ENCODE assay signal across 9 cellular contexts in genomic region chr6:96923400-96923799, GRCh38. TPM values are rescaled to one million over a fixed set of nuclear protein-coding genes. Genes with fewer than 3 reads are reported as not detected.
A peak's percentile ranks its signal among the peaks of the same experiment; 100 is the strongest.
DNase-seq lines count a peak whose midpoint lies in the region; ATAC-seq and TF ChIP-seq lines count a peak whose summit lies in the region.
"Had no signal": no experiment of that assay in that cellular context is flagged by ENCODE, and none has a peak within 500 bp of the region (broad histone marks: within the 10 kb centered on the region; RNA-seq: fewer than 3 reads in every experiment).

No MANE protein-coding gene starts in this region.

- no peak for TF ChIP-seq EP300 in tibial nerve (IDR thresholded peaks at IDR 0.05)

- H3K4me3 Mint-ChIP-seq in activated naive CD4-positive, alpha-beta T cell treated with anti-CD3 and anti-CD28 coated beads, Interleukin-2, amount 10 ng/mL, durations not matched to agents 7 days and 5 days, result peak overlapping the region; percentile 92
- peak overlapping the region; percentile 12 for H3K4me3 Mint-ChIP-seq in activated naive CD8-positive, alpha-beta T cell treated with anti-CD3 and anti-CD28 coated beads, Interleukin-2, amount 10 ng/mL, durations not matched to agents 7 days and 5 days

- H3K9me3 Mint-ChIP-seq in activated naive CD4-positive, alpha-beta T cell treated with anti-CD3 and anti-CD28 coated beads, Interleukin-2, amount 10 ng/mL, durations not matched to agents 7 days and 5 days, result no peaks in the 10 kb centered on the region
- H3K9me3 Mint-ChIP-seq in activated naive CD4-positive, alpha-beta T cell treated with anti-CD3 and anti-CD28 coated beads, Interleukin-2, amount 50 U/mL, for 72 hours, result no peaks in the 10 kb centered on the region
- H3K9me3 Mint-ChIP-seq in activated naive CD8-positive, alpha-beta T cell treated with anti-CD3 and anti-CD28 coated beads, Interleukin-2, amount 10 ng/mL, durations not matched to agents 7 days and 5 days, result no peaks in the 10 kb centered on the region

- H3K27me3 ChIP-seq in tibial nerve, result peaks cover 0 to 2% of the 10 kb centered on the region in 2 donors

- H3K4me1 Mint-ChIP-seq in activated naive CD4-positive, alpha-beta T cell treated with anti-CD3 and anti-CD28 coated beads, Interleukin-2, amount 10 ng/mL, durations not matched to agents 7 days and 5 days, result peaks cover 37% of the 10 kb centered on the region
- peaks cover 19% of the 10 kb centered on the region for H3K4me1 Mint-ChIP-seq in activated naive CD8-positive, alpha-beta T cell treated with anti-CD3 and anti-CD28 coated beads, Interleukin-2, amount 10 ng/mL, durations not matched to agents 7 days and 5 days

- POLR2A ChIA-PET in activated naive CD8-positive, alpha-beta T cell treated with anti-CD3 and anti-CD28 coated beads, Interleukin-2, amount 10 ng/mL, durations not matched to agents 7 days and 5 days (lab: Charles Lee), result interaction anchor here (2.3 kb wide), 1 partner anchor 25 kb away, joined by 9 read pairs; the partner anchor contains the start of gene NDUFAF4

- WGBS in tibial nerve, 2 donors, result 71 to 76% methylated on average over 3 of the region's 3 CpGs

- no peaks in the 10 kb centered on the region for H3K36me3 ChIP-seq in tibial nerve

- TF ChIP-seq CTCF in tibial nerve (IDR thresholded peaks at IDR 0.05), result no peak

- peaks cover 12% of the 10 kb centered on the region for H3K27me3 Mint-ChIP-seq in activated naive CD4-positive, alpha-beta T cell treated with anti-CD3 and anti-CD28 coated beads, Interleukin-2, amount 10 ng/mL, durations not matched to agents 7 days and 5 days
- H3K27me3 Mint-ChIP-seq in activated naive CD8-positive, alpha-beta T cell treated with anti-CD3 and anti-CD28 coated beads, Interleukin-2, amount 10 ng/mL, durations not matched to agents 7 days and 5 days, result peaks cover 9% of the 10 kb centered on the region

- H3K9me3 ChIP-seq in tibial nerve, result no peaks in the 10 kb centered on the region

- no peak for DNase-seq in activated naive CD4-positive, alpha-beta T cell treated with anti-CD3 and anti-CD28 coated beads, Interleukin-2, amount 10 ng/mL, durations not matched to agents 7 days and 5 days
- DNase-seq in activated naive CD4-positive, alpha-beta T cell treated with anti-CD3 and anti-CD28 coated beads, Interleukin-2, amount 50 U/mL, for 72 hours (ENCODE audit: low spot score in 2 of 2), result no peak
- DNase-seq in activated naive CD8-positive, alpha-beta T cell treated with anti-CD3 and anti-CD28 coated beads, Interleukin-2, amount 10 ng/mL, durations not matched to agents 7 days and 5 days, result no peak
- DNase-seq in midbrain (lab: John Stamatoyannopoulos, UW), result peak; percentile 60
- DNase-seq in tibial nerve (ENCODE audit: low spot score in 2 of 2), result no peak
- no peak for DNase-seq in NCI-H748 treated with DMSO at 0.1 percent for 48 hours (lab: John Stamatoyannopoulos, UW)
- DNase-seq: NCI-H1105 had no signal

- CTCF ChIA-PET in activated naive CD4-positive, alpha-beta T cell treated with anti-CD3 and anti-CD28 coated beads, Interleukin-2, amount 10 ng/mL, durations not matched to agents 7 days and 5 days (lab: Charles Lee), result no interaction called here

- peak overlapping the region in 1 of 4 donors; percentile 56 for H3K4me3 ChIP-seq in tibial nerve

- no peak for TF ChIP-seq POLR2A in tibial nerve (IDR thresholded peaks at IDR 0.05)

- H3K36me3 Mint-ChIP-seq in activated naive CD4-positive, alpha-beta T cell treated with anti-CD3 and anti-CD28 coated beads, Interleukin-2, amount 10 ng/mL, durations not matched to agents 7 days and 5 days, result peaks cover 2% of the 10 kb centered on the region
- H3K36me3 Mint-ChIP-seq in activated naive CD4-positive, alpha-beta T cell treated with anti-CD3 and anti-CD28 coated beads, Interleukin-2, amount 50 U/mL, for 72 hours, result peaks cover 0 to 4% of the 10 kb centered on the region in 2 donors
- H3K36me3 Mint-ChIP-seq in activated naive CD8-positive, alpha-beta T cell treated with anti-CD3 and anti-CD28 coated beads, Interleukin-2, amount 10 ng/mL, durations not matched to agents 7 days and 5 days, result no peaks in the 10 kb centered on the region

- H3K27ac ChIP-seq in tibial nerve, result peak overlapping the region; percentile 80 to 86 (median 84)

- H3K4me1 ChIP-seq in tibial nerve, result peaks cover 0 to 16% (median 3%) of the 10 kb centered on the region in 4 donors

- peak overlapping the region; percentile 89 for H3K27ac Mint-ChIP-seq in activated naive CD4-positive, alpha-beta T cell treated with anti-CD3 and anti-CD28 coated beads, Interleukin-2, amount 10 ng/mL, durations not matched to agents 7 days and 5 days
- peak overlapping the region in 1 of 2 donors; percentile 88 for H3K27ac Mint-ChIP-seq in activated naive CD4-positive, alpha-beta T cell treated with anti-CD3 and anti-CD28 coated beads, Interleukin-2, amount 50 U/mL, for 72 hours
- peak overlapping the region; percentile 21 for H3K27ac Mint-ChIP-seq in activated naive CD8-positive, alpha-beta T cell treated with anti-CD3 and anti-CD28 coated beads, Interleukin-2, amount 10 ng/mL, durations not matched to agents 7 days and 5 days

- ATAC-seq in activated naive CD4-positive, alpha-beta T cell treated with anti-CD3 and anti-CD28 coated beads, Interleukin-2, amount 50 U/mL, for 72 hours, result no peak
- no peak for ATAC-seq in activated naive CD8-positive, alpha-beta T cell treated with anti-CD3 and anti-CD28 coated beads, Interleukin-2, amount 10 ng/mL, durations not matched to agents 7 days and 5 days (ENCODE audit: low read depth)
- ATAC-seq in GM21381 (IDR thresholded peaks at IDR 0.05; ENCODE audit: unreplicated experiment), result no peak
- ATAC-seq in HG03196 (IDR thresholded peaks at IDR 0.05; ENCODE audit: unreplicated experiment), result no peak

RNA-seq across cellular contexts. Expression of gene KLHL32, which starts 1.1 kb away (rescaled TPM):
- 1 to 10 TPM in 1 of 2 donors, under 1 TPM in 1; 0.75 to 2.9 TPM for total RNA-seq in activated naive CD4-positive, alpha-beta T cell treated with anti-CD3 and anti-CD28 coated beads, Interleukin-2, amount 50 U/mL, for 72 hours
- 1 to 10 TPM; 1.5 to 2.1 TPM for total RNA-seq in activated naive CD8-positive, alpha-beta T cell treated with anti-CD3 and anti-CD28 coated beads, Interleukin-2, amount 10 ng/mL, durations not matched to agents 7 days and 5 days
- 1 to 10 TPM; 2.0 to 2.5 (median 2.4) TPM for total RNA-seq in tibial nerve

RNA-seq across cellular contexts. Expression of gene NDUFAF4, which starts 25.7 kb away (rescaled TPM):
- total RNA-seq in activated naive CD4-positive, alpha-beta T cell treated with anti-CD3 and anti-CD28 coated beads, Interleukin-2, amount 50 U/mL, for 72 hours, result 10 to 100 TPM; 42.1 to 60.7 TPM
- total RNA-seq in activated naive CD8-positive, alpha-beta T cell treated with anti-CD3 and anti-CD28 coated beads, Interleukin-2, amount 10 ng/mL, durations not matched to agents 7 days and 5 days, result 10 to 100 TPM; 27.8 to 30.0 TPM
- total RNA-seq in tibial nerve, result 10 to 100 TPM; 13.1 to 22.9 (median 13.8) TPM
